In the genomic region with DNA sequence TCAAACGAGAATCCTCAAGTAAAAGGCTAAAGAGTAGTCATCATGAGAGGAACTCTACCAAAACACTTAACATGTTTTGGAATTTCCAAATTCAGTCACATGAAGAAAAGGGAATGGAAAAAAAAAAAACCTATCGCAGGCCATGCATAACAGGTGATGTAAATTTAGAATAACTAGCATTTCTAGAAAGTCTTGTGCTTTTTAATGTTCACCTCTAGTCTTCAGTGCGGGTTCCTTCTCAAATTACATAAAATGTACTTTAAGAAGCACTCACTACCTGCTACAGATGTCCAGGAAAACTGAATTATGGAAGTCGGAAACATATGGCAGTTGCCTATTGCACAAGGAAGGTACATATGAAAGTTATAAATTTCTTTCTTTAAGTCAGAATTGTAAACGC, we compare ENCODE assay signal across 27 cellular contexts. TPM values are rescaled to one million over a fixed set of nuclear protein-coding genes. Genes with fewer than 3 reads are reported as not detected.
"Had no signal": no experiment of that assay in that cellular context is flagged by ENCODE, and none has a peak within 500 bp of the region (broad histone marks: within the 10 kb centered on the region; RNA-seq: fewer than 3 reads in every experiment).

No MANE protein-coding gene starts in this region.

- H3K4me3 ChIP-seq: esophagus squamous epithelium, lower lobe of right lung, pancreas, smooth muscle cell, suprapubic skin had no signal

- H3K4me3 Mint-ChIP-seq: natural killer cell; neural crest cell; stimulated activated naive CD8-positive, alpha-beta T cell treated with anti-CD3 and anti-CD28 coated beads, Interleukin-15, amount 100 ng/mL, for 72 hours; type B pancreatic cell had no signal

- H3K4me1 ChIP-seq: pancreas had no signal

- H3K4me2 ChIP-seq: smooth muscle cell had no signal

- FAIRE-seq: islet of Langerhans had no signal

- H3K4me1 Mint-ChIP-seq: natural killer cell had no signal

- H3K9me3 Mint-ChIP-seq: neural crest cell, type B pancreatic cell had no signal

- H3K9me3 ChIP-seq: heart right ventricle, lower lobe of right lung, pancreas, suprapubic skin had no signal

- DNase-seq: dorsolateral prefrontal cortex; effector CD8-positive, alpha-beta T cell; erythroblast; esophagus squamous epithelium; foreskin melanocyte; glutamatergic neuron; heart right ventricle; hippocampal formation; left cardiac atrium; left ventricle myocardium superior; lower lobe of right lung; natural killer cell; pancreas; retina; stimulated activated CD4-positive, alpha-beta T cell treated with anti-CD3 and anti-CD28 coated beads, Interleukin-12 subunit alpha, Interleukin-12 subunit beta, amount 100 ng/mL, for 4 hours; stimulated activated CD4-positive, alpha-beta T cell treated with anti-CD3 and anti-CD28 coated beads, Interleukin-1b, Interleukin-23, amount 100 ng/mL, for 48 hours; stimulated activated CD4-positive, alpha-beta T cell treated with anti-CD3 and anti-CD28 coated beads, Interleukin-4, amount 100 ng/mL, for 1 hour; stimulated activated CD8-positive, alpha-beta memory T cell treated with anti-CD3 and anti-CD28 coated beads, Interleukin-4, amount 100 ng/mL, for 48 hours; stimulated activated naive CD4-positive, alpha-beta T cell; stimulated activated naive CD8-positive, alpha-beta T cell treated with anti-CD3 and anti-CD28 coated beads, Interleukin-15, amount 100 ng/mL, for 72 hours had no signal

- H3K36me3 ChIP-seq: esophagus squamous epithelium, heart right ventricle, lower lobe of right lung, neutrophil, pancreas, suprapubic skin had no signal

- H3K27ac ChIP-seq: esophagus squamous epithelium, heart right ventricle, lower lobe of right lung, neutrophil, pancreas, suprapubic skin had no signal

- H3K27ac Mint-ChIP-seq: natural killer cell; stimulated activated naive CD8-positive, alpha-beta T cell treated with anti-CD3 and anti-CD28 coated beads, Interleukin-15, amount 100 ng/mL, for 72 hours; type B pancreatic cell had no signal

- ATAC-seq: heart right ventricle; left cardiac atrium; left ventricle myocardium superior; lower lobe of right lung; natural killer cell; pancreas; sciatic nerve; stimulated activated naive CD8-positive, alpha-beta T cell treated with anti-CD3 and anti-CD28 coated beads, Interleukin-15, amount 100 ng/mL, for 72 hours had no signal

- H3K36me3 Mint-ChIP-seq: type B pancreatic cell had no signal

RNA-seq across cellular contexts. Expression of a gene that starts 6.1 kb away (rescaled TPM):
- total RNA-seq: natural killer cell had no signal
